ENCODE assay signal across 8 cellular contexts in genomic region chr7:105016083-105017075, GRCh38. TPM values are rescaled to one million over a fixed set of nuclear protein-coding genes. Genes with fewer than 3 reads are reported as not detected.
DNase-seq lines count a peak whose midpoint lies in the region; ATAC-seq and TF ChIP-seq lines count a peak whose summit lies in the region.

No MANE protein-coding gene starts in this region.

- TF ChIP-seq CTCF in dorsolateral prefrontal cortex (IDR thresholded peaks at IDR 0.05 in 54 of 56, conservative IDR thresholded peaks at IDR 0.05 in 2 of 56; ENCODE audit: low read depth in 1 of 56, partially characterized antibody in 56 of 56) (no peak), osteocyte (IDR thresholded peaks at IDR 0.05) (no peak)

- peak overlapping the region; percentile 69 to 99 (median 92) for H3K4me3 ChIP-seq in dorsolateral prefrontal cortex

- no peaks in the 10 kb centered on the region for H3K27me3 ChIP-seq in dorsolateral prefrontal cortex

- H3K27ac Mint-ChIP-seq in osteocyte (ENCODE audit: unreplicated experiment): peak overlapping the region; percentile 100

- no peaks in the 10 kb centered on the region for H3K27me3 Mint-ChIP-seq in osteocyte (ENCODE audit: unreplicated experiment)

- no peak for ATAC-seq in HG02642 (IDR thresholded peaks at IDR 0.05; ENCODE audit: poor library complexity, unreplicated experiment)
- no peak for ATAC-seq in HG03280 (IDR thresholded peaks at IDR 0.05; ENCODE audit: unreplicated experiment)

- H3K4me3 Mint-ChIP-seq in osteocyte (ENCODE audit: unreplicated experiment): peak overlapping the region; percentile 98

- intact Hi-C loops in dorsolateral prefrontal cortex (cut with DNase I): loop anchor here (10.0 kb wide), 4 partner anchors 88 to 318 kb away; no protein-coding TSS in a partner anchor

- DNase-seq in DMS114 treated with DMSO at 0.1 percent for 48 hours (lab: John Stamatoyannopoulos, UW; ENCODE audit: unreplicated experiment) (peak; percentile 44), NCI-H2227 (lab: John Stamatoyannopoulos, UW; ENCODE audit: unreplicated experiment) (peak; percentile 32), dorsolateral prefrontal cortex (no peak), osteocyte (ENCODE audit: extremely low spot score, unreplicated experiment) (no peak), NCI-H524 treated with DMSO at 0.1 percent for 48 hours (lab: John Stamatoyannopoulos, UW) (no peak), NCI-H2196 (lab: John Stamatoyannopoulos, UW; ENCODE audit: unreplicated experiment) (no peak)

- H3K4me1 Mint-ChIP-seq in osteocyte (ENCODE audit: unreplicated experiment): peaks cover 40% of the 10 kb centered on the region

- H3K9me3 Mint-ChIP-seq in osteocyte (ENCODE audit: unreplicated experiment): no peaks in the 10 kb centered on the region

- H3K27ac ChIP-seq in dorsolateral prefrontal cortex: peak overlapping the region in 58 of 59 donors; percentile 99 to 100 (median 100)

- H3K36me3 Mint-ChIP-seq in osteocyte (ENCODE audit: unreplicated experiment): peaks cover 3% of the 10 kb centered on the region

RNA-seq across cellular contexts. Expression of gene KMT2E, which starts 2.4 kb away (rescaled TPM):
- total RNA-seq in dorsolateral prefrontal cortex (100 to 1,000 TPM; 106 to 165 (median 137) TPM), osteocyte (72.9 and 75.6 TPM in 2 replicates)

Comparison
In these comparisons a context has a peak if more than half of its experiments do, and no peak if none do; other contexts are left out.
1. DNase-seq: peak in DMS114 treated with DMSO at 0.1 percent for 48 hours (single experiment) and NCI-H2227 (single experiment); none in dorsolateral prefrontal cortex (0 of 10), osteocyte (single experiment), NCI-H524 treated with DMSO at 0.1 percent for 48 hours (single experiment) and NCI-H2196 (single experiment).